In the genomic region with DNA sequence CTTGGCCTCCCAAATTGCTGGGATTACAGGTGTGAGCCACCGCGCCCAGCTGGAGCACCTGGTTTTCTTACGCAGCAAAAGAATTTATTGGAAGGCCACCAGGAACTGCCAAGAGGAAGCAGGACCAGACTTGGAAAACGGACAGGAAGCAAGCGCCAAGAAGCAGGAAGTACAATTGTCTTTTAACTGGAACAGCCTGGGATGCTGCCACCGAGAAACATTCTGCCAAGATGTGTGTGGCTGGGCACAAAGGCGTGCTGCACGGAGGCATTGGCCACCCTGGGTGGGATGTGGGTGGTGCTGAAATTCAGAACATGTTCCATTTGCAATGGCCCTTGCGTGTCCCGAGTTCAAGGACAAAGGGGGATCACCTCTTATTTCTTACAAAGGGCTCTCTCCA, we compare ENCODE assay signal across 21 cellular contexts. TPM values are rescaled to one million over a fixed set of nuclear protein-coding genes. Genes with fewer than 3 reads are reported as not detected.
"Had no signal": no experiment of that assay in that cellular context is flagged by ENCODE, and none has a peak within 500 bp of the region (broad histone marks: within the 10 kb centered on the region; RNA-seq: fewer than 3 reads in every experiment).

No MANE protein-coding gene starts in this region.

- H3K27me3 ChIP-seq: hepatocyte, neural progenitor cell, ovary, stomach, testis had no signal

- H3K36me3 ChIP-seq: neural progenitor cell, ovary, stomach had no signal

- H3K4me1 ChIP-seq: stomach, testis had no signal

- H3K27ac ChIP-seq: hepatocyte, neural progenitor cell, ovary, stomach, testis had no signal

- H3K9me3 ChIP-seq: ovary, stomach, testis had no signal

- H3K4me3 ChIP-seq: hepatocyte, lung, neural progenitor cell, ovary, stomach, testis had no signal

- DNase-seq: activated CD4-positive, alpha-beta T cell treated with anti-CD3 and anti-CD28 coated beads, Interleukin-2, amount 10 ng/mL, durations not matched to agents 7 days and 5 days; activated CD4-positive, CD25-positive, alpha-beta regulatory T cell; activated CD8-positive, alpha-beta memory T cell treated with anti-CD3 and anti-CD28 coated beads for 24 hours; activated naive CD8-positive, alpha-beta T cell treated with anti-CD3 and anti-CD28 coated beads for 36 hours; cerebellar nuclear complex; endodermal cell; islet precursor cell; naive B cell; ovary; stimulated activated CD4-positive, alpha-beta T cell treated with anti-CD3 and anti-CD28 coated beads, Interleukin-12 subunit alpha, Interleukin-12 subunit beta, amount 100 ng/mL, for 4 hours; stimulated activated CD4-positive, alpha-beta T cell treated with anti-CD3 and anti-CD28 coated beads, Interleukin-2, amount 100 ng/mL, for 24 hours; stomach; SW 1271; testis had no signal

RNA-seq across cellular contexts. Expression of a gene that starts 25.1 kb away (rescaled TPM):
- total RNA-seq: activated CD4-positive, alpha-beta T cell treated with anti-CD3 and anti-CD28 coated beads, Interleukin-2, amount 10 ng/mL, durations not matched to agents 7 days and 5 days; activated naive CD8-positive, alpha-beta T cell treated with anti-CD3 and anti-CD28 coated beads for 36 hours; activated T-helper 1 cell treated with anti-CD3 and anti-CD28 coated beads, Interleukin-12 subunit alpha, Interleukin-12 subunit beta, Interleukin-2, Interleukin-4 antibody, amounts not matched to agents 30 ng/mL and 10 ng/mL and 1 ng/mL, durations not matched to agents 14 hours and 24 hours and 36 hours; dermis microvascular lymphatic vessel endothelial cell; endodermal cell; hepatocyte; ovary; pulmonary artery endothelial cell; T-helper 2 cell treated with Interferon-gamma antibody and Interleukin-4, amounts not matched to agents 100 ng/mL and 5 ng/mL, for 36 hours had no signal
